Comparison of ENCODE assay signal across 15 cellular contexts in the genomic region with DNA sequence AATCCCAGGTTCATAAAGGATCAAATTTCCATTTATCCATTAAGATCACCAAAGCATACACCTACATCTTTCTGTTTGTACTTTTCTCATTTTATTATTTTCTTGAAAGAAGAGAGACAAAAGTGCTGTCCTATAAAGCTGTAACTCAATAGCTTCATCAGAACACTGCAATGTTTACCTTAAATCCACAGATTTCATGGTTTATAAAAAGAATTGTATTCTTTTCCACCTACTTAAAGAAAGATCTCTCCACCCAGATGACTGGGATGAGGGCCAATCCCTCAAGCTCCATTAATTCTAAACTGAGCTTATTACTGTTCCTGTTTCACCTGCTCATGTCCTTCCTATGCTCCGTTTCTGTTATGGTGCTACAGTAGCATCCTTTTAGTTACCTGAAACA.
"Had no signal": no experiment of that assay in that cellular context is flagged by ENCODE, and none has a peak within 500 bp of the region (broad histone marks: within the 10 kb centered on the region; RNA-seq: fewer than 3 reads in every experiment).

No MANE protein-coding gene starts in this region.

- ATAC-seq: activated CD8-positive, alpha-beta T cell treated with anti-CD3 and anti-CD28 coated beads for 36 hours; foreskin keratinocyte; left colon had no signal

- H3K36me3 ChIP-seq: cardiac muscle cell had no signal

- H3K27me3 ChIP-seq: cardiac muscle cell, foreskin keratinocyte, testis had no signal

- H3K27ac ChIP-seq: cardiac muscle cell, foreskin keratinocyte, testis had no signal

- FAIRE-seq: colon, endothelial cell of umbilical vein had no signal

- H3K9me3 ChIP-seq: testis had no signal

- H3K4me3 ChIP-seq: cardiac muscle cell, lung, testis had no signal

- H3K4me1 ChIP-seq: testis had no signal

- DNase-seq: activated CD8-positive, alpha-beta memory T cell treated with anti-CD3 and anti-CD28 coated beads, Interleukin-2, amount 50 U/mL, for 4 hours; activated CD8-positive, alpha-beta T cell treated with anti-CD3 and anti-CD28 coated beads for 36 hours; activated naive CD8-positive, alpha-beta T cell treated with anti-CD3 and anti-CD28 coated beads, Interleukin-2, amount 10 ng/mL, durations not matched to agents 7 days and 5 days; anterior cingulate cortex; left colon; midbrain; retina; stimulated activated CD4-positive, alpha-beta T cell treated with anti-CD3 and anti-CD28 coated beads, Interleukin-15, amount 100 ng/mL, for 24 hours; stimulated activated CD4-positive, alpha-beta T cell treated with anti-CD3 and anti-CD28 coated beads, Interleukin-4, amount 100 ng/mL, for 24 hours; testis had no signal
